In the genomic region with DNA sequence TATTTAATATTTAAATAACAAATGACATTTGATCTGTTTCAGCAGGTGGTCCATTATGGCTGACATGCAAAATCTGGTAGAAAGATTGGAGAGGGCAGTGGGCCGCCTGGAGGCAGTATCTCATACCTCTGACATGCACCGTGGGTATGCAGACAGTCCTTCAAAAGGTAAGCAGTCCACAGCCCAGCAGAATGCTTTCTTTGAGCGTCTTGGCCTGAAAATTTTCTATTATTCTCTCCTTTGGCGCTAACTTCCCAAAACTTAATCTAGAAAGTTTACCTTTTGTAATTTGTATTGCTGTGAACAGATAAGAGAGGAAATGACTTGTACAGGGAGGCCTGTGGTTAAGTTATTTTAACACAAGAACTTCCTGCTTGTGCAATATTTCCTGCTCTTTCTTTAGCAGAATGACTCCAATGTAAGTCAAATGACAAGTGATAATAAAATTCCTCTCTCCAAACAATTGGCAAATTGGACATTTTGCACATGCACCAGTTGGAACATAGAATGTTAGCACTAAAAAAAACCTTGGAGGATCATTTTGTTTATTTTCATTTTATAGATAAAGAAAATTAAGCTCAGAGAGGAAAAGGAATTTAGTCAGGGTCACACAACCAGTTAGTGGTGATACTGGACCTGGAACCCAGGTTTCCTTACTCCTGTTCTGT, we compare ENCODE assay signal across 8 cellular contexts. TPM values are rescaled to one million over a fixed set of nuclear protein-coding genes. Genes with fewer than 3 reads are reported as not detected.
A peak's percentile ranks its signal among the peaks of the same experiment; 100 is the strongest.
DNase-seq lines count a peak whose midpoint lies in the region; ATAC-seq and FAIRE-seq lines count a peak whose summit lies in the region.

No MANE protein-coding gene starts in this region.

- FAIRE-seq in urothelium cell line (lab: Jason Lieb, UNC) = no peak

- H3K27ac ChIP-seq in cingulate gyrus (ENCODE audit: low read depth, low read length) (peak overlapping the region; percentile 76), mesodermal cell (ENCODE audit: low read depth, low read length, severe bottlenecking) (peak overlapping the region; percentile 71)

- peaks cover 69% of the 10 kb centered on the region for H3K36me3 ChIP-seq in mesodermal cell (ENCODE audit: control insufficient read depth, insufficient read depth, low read length)

- peaks cover 55% of the 10 kb centered on the region for H3K4me1 ChIP-seq in mesodermal cell (ENCODE audit: control insufficient read depth, insufficient read depth, low read length, poor library complexity, severe bottlenecking)

- 53 to 81% methylated on average over 2 of the region's 4 CpGs for WGBS in mesodermal cell (ENCODE audit: insufficient coverage in 2 of 2), 2 experiments

- no peak overlapping the region for H3K4me3 ChIP-seq in mesodermal cell (ENCODE audit: extremely low read depth, insufficient read depth, low read length, poor library complexity, severe bottlenecking)

- peak; percentile 64 for DNase-seq in A172 (ENCODE audit: low spot score)
- DNase-seq in NOMO-1 treated with dmso at 0.1 percent for 144 hours (lab: John Stamatoyannopoulos, UW; ENCODE audit: unreplicated experiment) = peak; percentile 57
- no peak for DNase-seq in activated CD4-positive, CD25-positive, alpha-beta regulatory T cell treated with anti-CD3 and anti-CD28 coated beads, Interleukin-2, amount 50 U/mL, for 72 hours
- DNase-seq in urothelium cell line (ENCODE audit: low spot score) = no peak

- H3K9me3 ChIP-seq in mesodermal cell (ENCODE audit: control insufficient read depth, low read length) = no peaks in the 10 kb centered on the region

- peak; percentile 55 for ATAC-seq in GM19395 (IDR thresholded peaks at IDR 0.05; ENCODE audit: unreplicated experiment)
- ATAC-seq in HG03025 (IDR thresholded peaks at IDR 0.05; ENCODE audit: low FRiP score, unreplicated experiment) = no peak

RNA-seq across cellular contexts. Expression of a gene that starts 18.9 kb away (rescaled TPM):
- total RNA-seq in A172 (2014; rRNA removed; shearing (Covaris generic)) = 386 and 407 TPM in 2 replicates
- polyA plus RNA-seq in mesodermal cell (2013, experiment 1 of 2) = 425 TPM
- 375 TPM for polyA plus RNA-seq in mesodermal cell (2013, experiment 2 of 2)

RNA-seq across cellular contexts. Expression of a gene that starts 37.6 kb away (rescaled TPM):
- 78.7 and 88.3 TPM in 2 replicates for total RNA-seq in A172 (2014; rRNA removed; shearing (Covaris generic))
- polyA plus RNA-seq in mesodermal cell (2013, experiment 1 of 2) = 115 TPM
- 96.1 TPM for polyA plus RNA-seq in mesodermal cell (2013, experiment 2 of 2)

Comparison
In these comparisons a context has a peak if more than half of its experiments do, and no peak if none do; other contexts are left out.
1. DNase-seq: peak in A172 (single experiment) and NOMO-1 treated with dmso at 0.1 percent for 144 hours (single experiment); none in activated CD4-positive, CD25-positive, alpha-beta regulatory T cell treated with anti-CD3 and anti-CD28 coated beads, Interleukin-2, amount 50 U/mL, for 72 hours (single experiment) and urothelium cell line (single experiment).